In genomic region chr18:13185675-13186198, GRCh38 we compare ENCODE assay signal across 23 cellular contexts. TPM values are rescaled to one million over a fixed set of nuclear protein-coding genes. Genes with fewer than 3 reads are reported as not detected.
"Had no signal": no experiment of that assay in that cellular context is flagged by ENCODE, and none has a peak within 500 bp of the region (broad histone marks: within the 10 kb centered on the region; RNA-seq: fewer than 3 reads in every experiment).

No MANE protein-coding gene starts in this region.

- FAIRE-seq: colon had no signal

- H3K27me3 ChIP-seq: foreskin keratinocyte, hepatocyte, transverse colon, vagina had no signal

- H3K9me3 ChIP-seq: transverse colon, vagina had no signal

- H3K27ac Mint-ChIP-seq: activated naive CD4-positive, alpha-beta T cell treated with anti-CD3 and anti-CD28 coated beads, Interleukin-2, amount 50 U/mL, for 72 hours; activated T-cell treated with anti-CD3 and anti-CD28 coated beads, Interleukin-2, amount 50 U/mL, for 24 hours; activated T-helper 17 cell treated with anti-CD3 and anti-CD28 coated beads, Interleukin-2, amount 50 U/mL, for 72 hours; brain; immature natural killer cell; memory B cell; WTC11 had no signal

- H3K9me3 Mint-ChIP-seq: activated naive CD4-positive, alpha-beta T cell treated with anti-CD3 and anti-CD28 coated beads, Interleukin-2, amount 50 U/mL, for 72 hours; activated T-cell treated with anti-CD3 and anti-CD28 coated beads, Interleukin-2, amount 50 U/mL, for 24 hours; activated T-helper 17 cell treated with anti-CD3 and anti-CD28 coated beads, Interleukin-2, amount 50 U/mL, for 72 hours; brain; immature natural killer cell; memory B cell; neural crest cell; WTC11 had no signal

- H3K4me3 Mint-ChIP-seq: activated T-cell treated with anti-CD3 and anti-CD28 coated beads, Interleukin-2, amount 50 U/mL, for 24 hours; activated T-helper 17 cell treated with anti-CD3 and anti-CD28 coated beads, Interleukin-2, amount 50 U/mL, for 72 hours; brain; immature natural killer cell; memory B cell; neural crest cell; WTC11 had no signal

- H2AFZ ChIP-seq: hepatocyte had no signal

- H3K36me3 Mint-ChIP-seq: activated naive CD4-positive, alpha-beta T cell treated with anti-CD3 and anti-CD28 coated beads, Interleukin-2, amount 50 U/mL, for 72 hours; brain; immature natural killer cell; WTC11 had no signal

- ATAC-seq: activated naive CD4-positive, alpha-beta T cell treated with anti-CD3 and anti-CD28 coated beads, Interleukin-2, amount 50 U/mL, for 72 hours; activated T-helper 17 cell treated with anti-CD3 and anti-CD28 coated beads, Interleukin-2, amount 50 U/mL, for 72 hours; foreskin keratinocyte; stimulated activated naive CD8-positive, alpha-beta T cell treated with anti-CD3 and anti-CD28 coated beads, Interleukin-15, Interleukin-2, amounts not matched to agents 100 U/mL and 50 U/mL, for 24 hours had no signal

- H3K4me1 ChIP-seq: foreskin keratinocyte, vagina had no signal

- H3K79me2 ChIP-seq: hepatocyte had no signal

- H3K27ac ChIP-seq: foreskin keratinocyte, hepatocyte, transverse colon, vagina had no signal

- H3K4me2 ChIP-seq: hepatocyte had no signal

- DNase-seq: activated CD4-positive, alpha-beta T cell treated with anti-CD3 and anti-CD28 coated beads, Interleukin-2, amount 50 U/mL, for 4 hours; activated CD8-positive, alpha-beta memory T cell treated with anti-CD3 and anti-CD28 coated beads for 24 hours; activated CD8-positive, alpha-beta memory T cell treated with anti-CD3 and anti-CD28 coated beads, Interleukin-2, amount 50 U/mL, for 4 hours; activated T-cell treated with anti-CD3 and anti-CD28 coated beads, Interleukin-2, amount 50 U/mL, for 24 hours; aorta; central memory CD4-positive, alpha-beta T cell; effector memory CD4-positive, alpha-beta T cell; foreskin keratinocyte; immature natural killer cell; retina; stimulated activated CD4-positive, alpha-beta T cell treated with anti-CD3 and anti-CD28 coated beads, Interleukin-4, amount 100 ng/mL, for 24 hours; stimulated activated naive CD8-positive, alpha-beta T cell treated with anti-CD3 and anti-CD28 coated beads, Interleukin-15, Interleukin-2, amounts not matched to agents 100 U/mL and 50 U/mL, for 24 hours; T-helper 9 cell; transverse colon had no signal

- H3K4me1 Mint-ChIP-seq: activated T-helper 17 cell treated with anti-CD3 and anti-CD28 coated beads, Interleukin-2, amount 50 U/mL, for 72 hours; brain; immature natural killer cell; memory B cell; neural crest cell had no signal

- H3K4me3 ChIP-seq: hepatocyte, transverse colon, vagina had no signal

- H3K36me3 ChIP-seq: transverse colon, vagina had no signal

RNA-seq across cellular contexts. Expression of gene LDLRAD4, which starts 32.8 kb away (rescaled TPM):
- total RNA-seq: foreskin keratinocyte had no signal
- polyA plus RNA-seq: foreskin keratinocyte had no signal
